In the genomic region with DNA sequence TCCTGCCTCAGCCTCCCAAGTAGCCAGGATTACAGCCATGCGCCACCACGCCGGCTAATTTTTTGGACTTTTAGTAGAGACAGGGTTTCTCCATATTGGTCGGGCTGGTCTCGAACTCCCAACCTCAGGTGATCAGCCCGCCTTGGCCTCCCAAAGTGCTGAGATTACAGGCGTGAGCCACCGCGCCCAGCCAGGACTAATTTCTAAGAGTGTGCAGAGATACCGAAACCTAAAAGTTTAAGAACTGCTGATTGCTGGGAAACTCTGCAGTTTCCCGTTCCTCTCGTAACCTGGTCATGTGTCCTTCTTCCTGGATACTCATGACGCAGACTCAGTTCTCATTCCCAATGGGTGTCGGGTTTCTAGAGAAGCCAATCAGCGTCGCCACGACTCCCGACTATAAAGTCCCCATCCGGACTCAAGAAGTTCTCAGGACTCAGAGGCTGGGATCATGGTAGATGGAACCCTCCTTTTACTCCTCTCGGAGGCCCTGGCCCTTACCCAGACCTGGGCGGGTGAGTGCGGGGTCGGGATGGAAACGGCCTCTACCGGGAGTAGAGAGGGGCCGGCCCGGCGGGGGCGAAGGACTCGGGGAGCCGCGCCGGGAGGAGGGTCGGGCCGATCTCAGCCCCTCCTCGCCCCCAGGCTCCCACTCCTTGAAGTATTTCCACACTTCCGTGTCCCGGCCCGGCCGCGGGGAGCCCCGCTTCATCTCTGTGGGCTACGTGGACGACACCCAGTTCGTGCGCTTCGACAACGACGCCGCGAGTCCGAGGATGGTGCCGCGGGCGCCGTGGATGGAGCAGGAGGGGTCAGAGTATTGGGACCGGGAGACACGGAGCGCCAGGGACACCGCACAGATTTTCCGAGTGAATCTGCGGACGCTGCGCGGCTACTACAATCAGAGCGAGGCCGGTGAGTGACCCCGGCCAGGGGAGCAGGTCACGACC, we compare ENCODE assay signal across 8 cellular contexts. TPM values are rescaled to one million over a fixed set of nuclear protein-coding genes. Genes with fewer than 3 reads are reported as not detected.
DNase-seq lines count a peak whose midpoint lies in the region; ATAC-seq and TF ChIP-seq lines count a peak whose summit lies in the region.

A gene (plus strand): TSS at position 429 of the 950 bp plus-strand sequence. CDS start 23 bp downstream, at position 452.

- peaks cover 0 to 2% (median 0%) of the 10 kb centered on the region in 8 donors for H3K9me3 Mint-ChIP-seq in CD4-positive, alpha-beta memory T cell

- no peaks in the 10 kb centered on the region for H3K27me3 ChIP-seq in CD4-positive, alpha-beta memory T cell (ENCODE audit: insufficient read depth, low read length)
- H3K27me3 ChIP-seq in HL-60 (ENCODE audit: insufficient read depth, poor library complexity, severe bottlenecking): peaks cover 2% of the 10 kb centered on the region

- peak within 1 kb of the TSS; percentile 98 to 99 (median 99) for H3K4me3 Mint-ChIP-seq in CD4-positive, alpha-beta memory T cell

- H3K9me3 ChIP-seq in CD4-positive, alpha-beta memory T cell (ENCODE audit: control insufficient read depth in 1 of 2, low read length in 2 of 2): no peaks in the 10 kb centered on the region

- peak; percentile 87 for ATAC-seq in GM19452 (IDR thresholded peaks at IDR 0.05; ENCODE audit: unreplicated experiment)

- DNase-seq in CD4-positive, alpha-beta memory T cell: peak; percentile 92 to 98 (median 96)
- peak; percentile 98 for DNase-seq in HL-60 (ENCODE audit: low read depth in 1 of 2, low spot score in 1 of 2)
- DNase-seq in NOMO-1 treated with DMSO at 0.1 percent for 48 hours (lab: John Stamatoyannopoulos, UW; ENCODE audit: unreplicated experiment): peak; percentile 99
- peak; percentile 92 for DNase-seq in activated CD8-positive, alpha-beta memory T cell treated with anti-CD3 and anti-CD28 coated beads, Interleukin-2, amount 50 U/mL, for 1 hour (ENCODE audit: extremely low read depth)
- DNase-seq in mesenteric fat pad (ENCODE audit: low spot score): peak; percentile 93
- DNase-seq in stimulated activated CD8-positive, alpha-beta memory T cell treated with anti-CD3 and anti-CD28 coated beads, Interleukin-15, amount 100 ng/mL, for 24 hours (ENCODE audit: low read depth): peak; percentile 53

- peaks cover 28 to 60% (median 44%) of the 10 kb centered on the region in 4 donors for H3K4me1 Mint-ChIP-seq in CD4-positive, alpha-beta memory T cell

- peaks cover 45 to 50% of the 10 kb centered on the region in 2 donors for H3K36me3 Mint-ChIP-seq in CD4-positive, alpha-beta memory T cell

- peaks cover 30% of the 10 kb centered on the region for H3K4me1 ChIP-seq in CD4-positive, alpha-beta memory T cell (ENCODE audit: insufficient read depth, low read length)

- peak within 1 kb of the TSS; percentile 95 for H3K27ac ChIP-seq in CD4-positive, alpha-beta memory T cell (ENCODE audit: low read depth, low read length)
- peak within 1 kb of the TSS; percentile 81 for H3K27ac ChIP-seq in HL-60 (replicated peaks)

- CTCF ChIA-PET in CD4-positive, alpha-beta memory T cell (lab: Charles Lee; ENCODE audit: partially characterized antibody): interaction anchor here (1.1 to 8.2 kb wide), 3 partner anchors 42 to 241 kb away, joined by 3 to 128 read pairs (median 100); no protein-coding TSS in a partner anchor

- H3K27me3 Mint-ChIP-seq in CD4-positive, alpha-beta memory T cell: no peaks in the 10 kb centered on the region

- H3K27ac Mint-ChIP-seq in CD4-positive, alpha-beta memory T cell: peak within 1 kb of the TSS; percentile 97 to 99 (median 99)

- H3K36me3 ChIP-seq in CD4-positive, alpha-beta memory T cell (ENCODE audit: insufficient read depth, low read length): peaks cover 36% of the 10 kb centered on the region

- TF ChIP-seq CTCF in HL-60 (IDR thresholded peaks at IDR 0.05; ENCODE audit: insufficient read depth, low read length): no peak

- intact Hi-C loops in CD4-positive, alpha-beta memory T cell (cut with micrococcal nuclease): loop anchor here (1.0 to 2.0 kb wide), 6 partner anchors 20 to 231 kb away; a partner anchor contains a TSS

- POLR2A ChIA-PET in CD4-positive, alpha-beta memory T cell (lab: Charles Lee; ENCODE audit: partially characterized antibody): interaction anchor here (0.6 to 9.5 kb wide), 14 partner anchors 20 to 231 kb away, joined by 3 to 743 read pairs (median 32); a partner anchor contains a TSS

- in situ Hi-C loops in endometrial microvascular endothelial cells (cut with HindIII; ENCODE audit: inconsistent ontology term, low pct_unique_long_range_greater_than_20kb, low sequenced_read_pairs): no loop called here

- H3K4me3 ChIP-seq in CD4-positive, alpha-beta memory T cell (ENCODE audit: low read length in 2 of 2): peak within 1 kb of the TSS; percentile 98 to 99
- H3K4me3 ChIP-seq in HL-60 (replicated peaks; ENCODE audit: insufficient read depth, low read length): peak within 1 kb of the TSS; percentile 94

RNA-seq across cellular contexts. Expression of the gene that starts here (rescaled TPM):
- total RNA-seq in CD4-positive, alpha-beta memory T cell: 1,000 to 10,000 TPM; 1,097 to 1,122 TPM
- polyA plus RNA-seq in CD4-positive, alpha-beta memory T cell: 1,000 to 10,000 TPM; 2,441 to 3,541 TPM
- total RNA-seq in endometrial microvascular endothelial cells (ENCODE audit: inconsistent ontology term) (514 TPM), mesenteric fat pad (450 TPM)

Comparison
In these comparisons a context has a peak if more than half of its experiments do, and no peak if none do; other contexts are left out.
1. Peak in every context shown above with its lines: DNase-seq, ATAC-seq, H3K4me3 ChIP-seq and H3K27ac ChIP-seq.